Comparison of ENCODE assay signal across 1 cellular context in the genomic region with DNA sequence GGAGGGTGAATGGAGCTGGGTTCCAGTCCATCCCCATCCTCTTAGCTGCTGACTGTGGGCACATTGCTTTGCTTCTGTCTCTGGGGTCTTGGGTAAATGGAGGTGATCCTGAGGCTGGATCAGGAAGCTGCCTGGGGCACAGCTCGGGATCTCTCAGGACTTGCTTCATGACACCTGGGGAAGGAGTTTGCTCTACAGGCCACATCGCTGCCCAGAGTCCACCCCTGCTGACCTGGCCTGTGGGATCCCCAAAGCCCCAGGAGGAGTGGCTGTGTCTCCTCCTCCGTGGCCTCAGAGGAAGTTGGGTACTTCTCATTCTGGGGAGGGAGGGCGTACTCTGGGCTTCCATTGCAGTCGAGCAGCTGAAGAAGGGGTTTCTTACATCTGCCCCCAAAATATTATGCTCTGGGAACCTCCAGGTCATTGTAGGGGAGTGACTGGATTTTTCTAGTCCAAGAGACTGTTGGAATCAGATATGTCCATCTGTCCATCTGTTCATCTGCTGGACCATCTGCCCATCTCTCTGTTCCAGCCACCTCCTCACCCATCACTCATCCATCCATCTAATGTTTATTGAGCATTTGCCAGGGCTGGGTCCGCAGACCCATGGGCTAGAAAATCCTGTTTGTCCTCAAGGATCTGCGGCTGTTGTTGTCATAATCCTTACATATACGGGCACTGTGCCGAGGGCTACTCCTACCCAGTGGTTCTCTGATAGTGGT.
TF ChIP-seq lines count a peak whose summit lies in the region.

No MANE protein-coding gene starts in this region.

TF ChIP-seq in GM23338, 12 proteins besides CTCF, POLR2A, EP300 and RAD21:
- TF ChIP-seq EZH2phosphoT487 (IDR thresholded peaks at IDR 0.05; ENCODE audit: unreplicated experiment): no peak
- no peak for TF ChIP-seq ZNF331 (CRISPR knock-in tag; IDR thresholded peaks at IDR 0.05; ENCODE audit: low read depth)
- TF ChIP-seq STAT1 (IDR thresholded peaks at IDR 0.05; ENCODE audit: unreplicated experiment): no peak
- TF ChIP-seq POLR2AphosphoS5 (IDR thresholded peaks at IDR 0.05; ENCODE audit: low read depth): no peak
- no peak for TF ChIP-seq EZH2 (IDR thresholded peaks at IDR 0.05; ENCODE audit: low read depth, unreplicated experiment)
- no peak for TF ChIP-seq CREB1 (CRISPR knock-in tag; IDR thresholded peaks at IDR 0.05; ENCODE audit: low read depth)
- no peak for TF ChIP-seq ZNF462 (CRISPR knock-in tag; IDR thresholded peaks at IDR 0.05)
- no peak for TF ChIP-seq NANOG (IDR thresholded peaks at IDR 0.05; ENCODE audit: borderline replicate concordance)
- no peak for TF ChIP-seq ZNF114 (CRISPR knock-in tag; IDR thresholded peaks at IDR 0.05)
- TF ChIP-seq, protein P1, sequence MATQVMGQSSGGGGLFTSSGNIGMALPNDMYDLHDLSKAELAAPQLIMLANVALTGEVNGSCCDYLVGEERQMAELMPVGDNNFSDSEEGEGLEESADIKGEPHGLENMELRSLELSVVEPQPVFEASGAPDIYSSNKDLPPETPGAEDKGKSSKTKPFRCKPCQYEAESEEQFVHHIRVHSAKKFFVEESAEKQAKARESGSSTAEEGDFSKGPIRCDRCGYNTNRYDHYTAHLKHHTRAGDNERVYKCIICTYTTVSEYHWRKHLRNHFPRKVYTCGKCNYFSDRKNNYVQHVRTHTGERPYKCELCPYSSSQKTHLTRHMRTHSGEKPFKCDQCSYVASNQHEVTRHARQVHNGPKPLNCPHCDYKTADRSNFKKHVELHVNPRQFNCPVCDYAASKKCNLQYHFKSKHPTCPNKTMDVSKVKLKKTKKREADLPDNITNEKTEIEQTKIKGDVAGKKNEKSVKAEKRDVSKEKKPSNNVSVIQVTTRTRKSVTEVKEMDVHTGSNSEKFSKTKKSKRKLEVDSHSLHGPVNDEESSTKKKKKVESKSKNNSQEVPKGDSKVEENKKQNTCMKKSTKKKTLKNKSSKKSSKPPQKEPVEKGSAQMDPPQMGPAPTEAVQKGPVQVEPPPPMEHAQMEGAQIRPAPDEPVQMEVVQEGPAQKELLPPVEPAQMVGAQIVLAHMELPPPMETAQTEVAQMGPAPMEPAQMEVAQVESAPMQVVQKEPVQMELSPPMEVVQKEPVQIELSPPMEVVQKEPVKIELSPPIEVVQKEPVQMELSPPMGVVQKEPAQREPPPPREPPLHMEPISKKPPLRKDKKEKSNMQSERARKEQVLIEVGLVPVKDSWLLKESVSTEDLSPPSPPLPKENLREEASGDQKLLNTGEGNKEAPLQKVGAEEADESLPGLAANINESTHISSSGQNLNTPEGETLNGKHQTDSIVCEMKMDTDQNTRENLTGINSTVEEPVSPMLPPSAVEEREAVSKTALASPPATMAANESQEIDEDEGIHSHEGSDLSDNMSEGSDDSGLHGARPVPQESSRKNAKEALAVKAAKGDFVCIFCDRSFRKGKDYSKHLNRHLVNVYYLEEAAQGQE (IDR thresholded peaks at IDR 0.05; ENCODE audit: unreplicated experiment): no peak
- TF ChIP-seq ETS1 (IDR thresholded peaks at IDR 0.05): no peak
- no peak for TF ChIP-seq JUNB (IDR thresholded peaks at IDR 0.05; ENCODE audit: unreplicated experiment)
